ENCODE assay signal across 18 cellular contexts in the genomic region with DNA sequence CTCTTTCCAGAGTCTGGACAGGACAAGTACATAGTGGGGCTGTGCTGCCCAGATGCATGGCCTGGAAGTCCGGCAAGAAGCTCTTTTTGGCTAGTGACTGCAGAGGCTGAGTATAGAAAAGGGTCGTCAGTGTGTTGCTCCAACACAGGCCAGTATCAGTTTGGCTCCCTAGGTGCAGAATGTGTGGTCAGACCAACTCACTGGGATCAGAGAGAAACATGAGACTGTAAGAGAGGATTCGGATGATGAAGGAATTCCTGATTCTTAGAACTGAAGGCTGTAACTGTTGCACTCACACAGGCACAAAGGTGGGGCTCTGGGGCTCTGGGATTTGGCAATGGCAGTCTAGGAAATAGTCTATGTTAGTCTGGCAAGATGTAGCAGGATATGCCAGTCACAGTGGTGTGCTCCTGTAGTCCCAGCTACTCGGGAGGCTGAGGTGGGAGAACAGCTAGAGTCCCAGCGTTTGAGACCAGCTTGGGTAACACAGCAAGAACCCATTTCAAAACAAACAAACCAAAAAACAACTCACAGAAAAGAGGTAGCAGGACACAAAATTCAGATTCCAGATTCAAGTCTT. TPM values are rescaled to one million over a fixed set of nuclear protein-coding genes. Genes with fewer than 3 reads are reported as not detected.
DNase-seq lines count a peak whose midpoint lies in the region; ATAC-seq and TF ChIP-seq lines count a peak whose summit lies in the region.
"Had no signal": no experiment of that assay in that cellular context is flagged by ENCODE, and none has a peak within 500 bp of the region (broad histone marks: within the 10 kb centered on the region; RNA-seq: fewer than 3 reads in every experiment).

No MANE protein-coding gene starts in this region.

- no peak for TF ChIP-seq CTCF in right atrium auricular region (IDR thresholded peaks at IDR 0.05)
- TF ChIP-seq CTCF in astrocyte of the cerebellum (IDR thresholded peaks at IDR 0.05; ENCODE audit: low read depth, low read length, missing control alignments), result no peak

- H3K27ac ChIP-seq in right cardiac atrium (ENCODE audit: low read length), result no peak overlapping the region
- no peak overlapping the region for H3K27ac ChIP-seq in right atrium auricular region
- H3K27ac ChIP-seq: Peyer's patch had no signal

- no peaks in the 10 kb centered on the region for H3K27me3 ChIP-seq in right cardiac atrium (ENCODE audit: control insufficient read depth, insufficient read depth)
- H3K27me3 ChIP-seq in right atrium auricular region, result no peaks in the 10 kb centered on the region
- H3K27me3 ChIP-seq: Peyer's patch had no signal

- 51% methylated on average over 5 of the region's 5 CpGs for WGBS in right cardiac atrium

- DNase-seq in right cardiac atrium, result no peak
- DNase-seq in right atrium auricular region (ENCODE audit: low spot score), result no peak
- peak; percentile 24 for DNase-seq in astrocyte of the cerebellum (ENCODE audit: low read depth)
- no peak for DNase-seq in left lobe of liver (ENCODE audit: low spot score)
- DNase-seq in NCI-H82 (lab: John Stamatoyannopoulos, UW), result no peak
- no peak for DNase-seq in germinal center (ENCODE audit: low spot score)
- DNase-seq: Calu3; CD4-positive, CD25-positive, alpha-beta regulatory T cell; DMS79; NCI-H1436 treated with DMSO at 0.1 percent for 48 hours; NCI-H2081 treated with DMSO at 0.1 percent for 48 hours; NCI-H345; NCI-H774; Peyer's patch; SHP77 had no signal

- no peaks in the 10 kb centered on the region for H3K36me3 ChIP-seq in right atrium auricular region
- H3K36me3 ChIP-seq: Peyer's patch had no signal

- H3K9me3 ChIP-seq in right cardiac atrium (ENCODE audit: control insufficient read depth, low read length) (no peaks in the 10 kb centered on the region), right atrium auricular region (no peaks in the 10 kb centered on the region)
- H3K9me3 ChIP-seq: Peyer's patch had no signal

- H3K4me1 ChIP-seq in right cardiac atrium (ENCODE audit: control insufficient read depth, insufficient read depth, low read length) (peaks cover 8% of the 10 kb centered on the region), right atrium auricular region (peaks cover 0 to 22% of the 10 kb centered on the region in 2 donors)
- H3K4me1 ChIP-seq: Peyer's patch had no signal

- in situ Hi-C loops in astrocyte of the cerebellum (cut with HindIII; ENCODE audit: low sequenced_read_pairs), result no loop called here

- intact Hi-C loops in right cardiac atrium (cut with DNase I), result no loop called here

- no peak overlapping the region for H3K4me3 ChIP-seq in right cardiac atrium (ENCODE audit: low read length)
- no peak overlapping the region for H3K4me3 ChIP-seq in right atrium auricular region
- H3K4me3 ChIP-seq in astrocyte of the cerebellum (ENCODE audit: low read depth, low read length), result no peak overlapping the region
- H3K4me3 ChIP-seq: K562, Peyer's patch had no signal

- ATAC-seq in right cardiac atrium, result peak; percentile 58 to 61
- peak; percentile 5 for ATAC-seq in left lobe of liver
- ATAC-seq in HG03571 (IDR thresholded peaks at IDR 0.05; ENCODE audit: unreplicated experiment), result no peak
- ATAC-seq in GM19467 (IDR thresholded peaks at IDR 0.05; ENCODE audit: unreplicated experiment), result no peak
- ATAC-seq: K562 had no signal

RNA-seq across cellular contexts. Expression of gene UPB1, which starts 11.1 kb away (rescaled TPM):
- total RNA-seq in right cardiac atrium (1 to 10 TPM; 1.8 to 6.6 (median 2.9) TPM), right atrium auricular region (1 to 10 TPM; 1.7 to 2.4 TPM), left lobe of liver (184 TPM)
- 2.7 TPM for polyA plus RNA-seq in right cardiac atrium
- polyA plus RNA-seq: CD4-positive, CD25-positive, alpha-beta regulatory T cell had no signal

RNA-seq across cellular contexts. Expression of gene ADORA2A, which starts 56.7 kb away (rescaled TPM):
- total RNA-seq in right cardiac atrium, result 1 to 10 TPM; 3.7 to 5.6 (median 4.8) TPM
- polyA plus RNA-seq in right cardiac atrium, result 6.6 TPM
- 1 to 10 TPM; 5.9 to 7.1 TPM for total RNA-seq in right atrium auricular region
- total RNA-seq in left lobe of liver, result 4.1 TPM

Comparison
In these comparisons a context has a peak if more than half of its experiments do, and no peak if none do; other contexts are left out.
1. ATAC-seq: peak in right cardiac atrium (2 of 2) and left lobe of liver (single experiment); none in HG03571 (single experiment) and GM19467 (single experiment).
2. RNA of gene UPB1, which starts 11.1 kb away (total RNA-seq): 184 TPM in left lobe of liver (single experiment); 1.8 to 6.6 TPM in right cardiac atrium and 1.7 to 2.4 TPM in right atrium auricular region; every median in the first group is over 10 times any median in the second.